1 cellular context compared by ENCODE assay signal in genomic region chr6:26568601-26569432, GRCh38.
A peak's percentile ranks its signal among the peaks of the same experiment; 100 is the strongest.
TF ChIP-seq lines count a peak whose summit lies in the region.

No MANE protein-coding gene starts in this region.

TF ChIP-seq in K562, 482 proteins besides CTCF, POLR2A, EP300 and RAD21 (continued from another document and continues in another):
- 0 out of 2 replicates have a peak, but pooled peaks have one; percentile 25 for TF ChIP-seq NR4A1 (CRISPR knock-in tag; IDR thresholded peaks at IDR 0.05)
- no peak for TF ChIP-seq NR4A1 (tag; IDR thresholded peaks at IDR 0.05)
- TF ChIP-seq STAT5B (CRISPR knock-in tag; IDR thresholded peaks at IDR 0.05), result no peak
- TF ChIP-seq ESRRB (CRISPR knock-in tag; IDR thresholded peaks at IDR 0.05; ENCODE audit: borderline replicate concordance), result no peak
- TF ChIP-seq EWSR1 (IDR thresholded peaks at IDR 0.05; ENCODE audit: borderline replicate concordance, low read depth, partially characterized antibody), result no peak
- TF ChIP-seq BMI1 (IDR thresholded peaks at IDR 0.05; ENCODE audit: low read length), result no peak; the same call in 1 of the 2 replicates
- TF ChIP-seq USF2 (CRISPR knock-in tag; IDR thresholded peaks at IDR 0.05), result no peak
- TF ChIP-seq NONO (IDR thresholded peaks at IDR 0.05; ENCODE audit: low read depth in 2 of 2, low read length in 1 of 2), result no peak
- TF ChIP-seq MECOM (CRISPR knock-in tag; IDR thresholded peaks at IDR 0.05), result no peak
- peak; percentile 52; the same call in 1 of the 2 replicates for TF ChIP-seq L3MBTL2 (IDR thresholded peaks at IDR 0.05)
- no peak for TF ChIP-seq ZNF830 (CRISPR knock-in tag; IDR thresholded peaks at IDR 0.05)
- TF ChIP-seq ZNF24 (IDR thresholded peaks at IDR 0.05), result peak; percentile 81
- no peak for TF ChIP-seq BRCA1 (IDR thresholded peaks at IDR 0.05)
- no peak for TF ChIP-seq BRCA1 (CRISPR knock-in tag; IDR thresholded peaks at IDR 0.05)
- no peak for TF ChIP-seq NELFE (IDR thresholded peaks at IDR 0.05; ENCODE audit: insufficient read depth, insufficient read length)
- TF ChIP-seq THAP7 (CRISPR knock-in tag; IDR thresholded peaks at IDR 0.05), result no peak
- no peak for TF ChIP-seq ZBTB9 (CRISPR knock-in tag; IDR thresholded peaks at IDR 0.05)
- TF ChIP-seq ZNF431 (CRISPR knock-in tag; IDR thresholded peaks at IDR 0.05), result no peak
- no peak for TF ChIP-seq ZBTB49 (CRISPR knock-in tag; IDR thresholded peaks at IDR 0.05; ENCODE audit: borderline replicate concordance)
- no peak for TF ChIP-seq ETV5 (CRISPR knock-in tag; IDR thresholded peaks at IDR 0.05; ENCODE audit: low read depth)
- TF ChIP-seq ELF1 (tag; IDR thresholded peaks at IDR 0.05), result no peak
- TF ChIP-seq ZNF3 (CRISPR knock-in tag; IDR thresholded peaks at IDR 0.05), result no peak
- peak; percentile 80 for TF ChIP-seq DEAF1 (CRISPR knock-in tag; IDR thresholded peaks at IDR 0.05)
- TF ChIP-seq ZNF57 (CRISPR knock-in tag; IDR thresholded peaks at IDR 0.05), result no peak
- TF ChIP-seq TEAD2 (tag; IDR thresholded peaks at IDR 0.05), result no peak
- TF ChIP-seq REST (CRISPR knock-in tag; IDR thresholded peaks at IDR 0.05; ENCODE audit: low read depth), result no peak
- peak; percentile 26 for TF ChIP-seq DACH1 (IDR thresholded peaks at IDR 0.05; ENCODE audit: partially characterized antibody)
- no peak for TF ChIP-seq ILF3 (IDR thresholded peaks at IDR 0.05; ENCODE audit: borderline replicate concordance)
- no peak for TF ChIP-seq ZNF280A (IDR thresholded peaks at IDR 0.05; ENCODE audit: low read depth, partially characterized antibody)
- TF ChIP-seq ZNF764 (CRISPR knock-in tag; IDR thresholded peaks at IDR 0.05; ENCODE audit: low read depth), result peak; percentile 83
- no peak; the same call in 1 of the 2 replicates for TF ChIP-seq SMARCA5 (IDR thresholded peaks at IDR 0.05)
- no peak for TF ChIP-seq ELF4 (CRISPR knock-in tag; IDR thresholded peaks at IDR 0.05)
- TF ChIP-seq CSDE1 (IDR thresholded peaks at IDR 0.05), result peak in 1 of 2 experiments; percentile 87; a peak in 2 of 4 replicates
- TF ChIP-seq CBX3 (IDR thresholded peaks at IDR 0.05; ENCODE audit: borderline replicate concordance in 1 of 2, low read length in 2 of 2), result 0 out of 3 replicates have a peak, but pooled peaks of 1 of the 2 experiments have one; percentile 40
- peak; percentile 60; the same call in 1 of the 2 replicates for TF ChIP-seq POLR2G (IDR thresholded peaks at IDR 0.05; ENCODE audit: low read depth, low read length)
- no peak for TF ChIP-seq ZNF133 (CRISPR knock-in tag; IDR thresholded peaks at IDR 0.05)
- TF ChIP-seq CGGBP1 (CRISPR knock-in tag; IDR thresholded peaks at IDR 0.05), result peak; percentile 82; the same call in 1 of the 2 replicates
- peak; percentile 95 for TF ChIP-seq FOXJ2 (tag; IDR thresholded peaks at IDR 0.05)
- no peak for TF ChIP-seq CCNT2 (IDR thresholded peaks at IDR 0.05; ENCODE audit: borderline replicate concordance, extremely low read depth, insufficient read length, low read depth, low read length)
- no peak for TF ChIP-seq NFIX (CRISPR knock-in tag; IDR thresholded peaks at IDR 0.05; ENCODE audit: low read depth)
- TF ChIP-seq SMAD1 (IDR thresholded peaks at IDR 0.05; ENCODE audit: low read depth, low read length, partially characterized antibody), result no peak
- TF ChIP-seq MLX (CRISPR knock-in tag; conservative IDR thresholded peaks at IDR 0.05), result no peak
- TF ChIP-seq GABPB1 (CRISPR knock-in tag; IDR thresholded peaks at IDR 0.05), result 0 out of 2 replicates have a peak, but pooled peaks have one; percentile 40
- TF ChIP-seq ZNF655 (CRISPR knock-in tag; IDR thresholded peaks at IDR 0.05), result no peak
- peak; percentile 32 to 70; a peak in 2 of 4 replicates for TF ChIP-seq MNT (conservative IDR thresholded peaks at IDR 0.05)
- peak; percentile 63 to 66 for TF ChIP-seq NRF1 (conservative IDR thresholded peaks at IDR 0.05 in 1 of 2, IDR thresholded peaks at IDR 0.05 in 1 of 2)
- peak; percentile 58 for TF ChIP-seq HES1 (IDR thresholded peaks at IDR 0.05; ENCODE audit: low read depth)
- no peak for TF ChIP-seq ZNF77 (CRISPR knock-in tag; IDR thresholded peaks at IDR 0.05)
- 0 out of 2 replicates have a peak, but pooled peaks have one; percentile 23 for TF ChIP-seq SPI1 (IDR thresholded peaks at IDR 0.05; ENCODE audit: borderline replicate concordance, low read depth, low read length)
- TF ChIP-seq POLR2AphosphoS2 (IDR thresholded peaks at IDR 0.05; ENCODE audit: low read length), result 0 out of 2 replicates have a peak, but pooled peaks have one; percentile 76
- TF ChIP-seq NBN (IDR thresholded peaks at IDR 0.05; ENCODE audit: low read depth), result peak; percentile 54; the same call in 1 of the 2 replicates
- TF ChIP-seq PCBP2 (IDR thresholded peaks at IDR 0.05; ENCODE audit: low read depth, low read length, poor library complexity, severe bottlenecking), result no peak
- no peak for TF ChIP-seq ZFP1 (CRISPR knock-in tag; IDR thresholded peaks at IDR 0.05)
- TF ChIP-seq BDP1 (IDR thresholded peaks at IDR 0.05; ENCODE audit: insufficient read depth, insufficient read length), result peak; percentile 99
